ENCODE assay signal across 1 cellular context in the genomic region with DNA sequence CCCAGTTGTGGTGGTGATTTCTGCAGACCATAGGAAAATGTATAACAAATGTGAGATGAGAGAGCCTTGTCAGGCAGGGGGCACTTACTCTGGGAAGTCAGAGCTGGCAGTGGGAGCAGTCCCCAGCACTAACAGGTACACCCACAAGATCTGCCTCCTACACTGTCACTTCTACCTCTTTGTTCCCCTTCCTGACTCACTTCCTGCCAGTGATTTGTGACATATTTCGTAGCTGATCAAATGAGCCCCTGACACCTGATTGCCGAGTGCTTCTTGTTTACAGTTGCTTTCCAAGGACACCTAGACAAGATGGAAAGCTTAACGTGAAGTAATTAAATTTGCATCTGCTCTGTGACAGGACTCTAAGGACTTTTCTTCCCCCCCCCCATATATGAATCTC.
A peak's percentile ranks its signal among the peaks of the same experiment; 100 is the strongest.
TF ChIP-seq lines count a peak whose summit lies in the region.

No MANE protein-coding gene starts in this region.

TF ChIP-seq in HCT116, 20 proteins besides CTCF, POLR2A, EP300 and RAD21 (continued from another document):
- TF ChIP-seq, protein P1, sequence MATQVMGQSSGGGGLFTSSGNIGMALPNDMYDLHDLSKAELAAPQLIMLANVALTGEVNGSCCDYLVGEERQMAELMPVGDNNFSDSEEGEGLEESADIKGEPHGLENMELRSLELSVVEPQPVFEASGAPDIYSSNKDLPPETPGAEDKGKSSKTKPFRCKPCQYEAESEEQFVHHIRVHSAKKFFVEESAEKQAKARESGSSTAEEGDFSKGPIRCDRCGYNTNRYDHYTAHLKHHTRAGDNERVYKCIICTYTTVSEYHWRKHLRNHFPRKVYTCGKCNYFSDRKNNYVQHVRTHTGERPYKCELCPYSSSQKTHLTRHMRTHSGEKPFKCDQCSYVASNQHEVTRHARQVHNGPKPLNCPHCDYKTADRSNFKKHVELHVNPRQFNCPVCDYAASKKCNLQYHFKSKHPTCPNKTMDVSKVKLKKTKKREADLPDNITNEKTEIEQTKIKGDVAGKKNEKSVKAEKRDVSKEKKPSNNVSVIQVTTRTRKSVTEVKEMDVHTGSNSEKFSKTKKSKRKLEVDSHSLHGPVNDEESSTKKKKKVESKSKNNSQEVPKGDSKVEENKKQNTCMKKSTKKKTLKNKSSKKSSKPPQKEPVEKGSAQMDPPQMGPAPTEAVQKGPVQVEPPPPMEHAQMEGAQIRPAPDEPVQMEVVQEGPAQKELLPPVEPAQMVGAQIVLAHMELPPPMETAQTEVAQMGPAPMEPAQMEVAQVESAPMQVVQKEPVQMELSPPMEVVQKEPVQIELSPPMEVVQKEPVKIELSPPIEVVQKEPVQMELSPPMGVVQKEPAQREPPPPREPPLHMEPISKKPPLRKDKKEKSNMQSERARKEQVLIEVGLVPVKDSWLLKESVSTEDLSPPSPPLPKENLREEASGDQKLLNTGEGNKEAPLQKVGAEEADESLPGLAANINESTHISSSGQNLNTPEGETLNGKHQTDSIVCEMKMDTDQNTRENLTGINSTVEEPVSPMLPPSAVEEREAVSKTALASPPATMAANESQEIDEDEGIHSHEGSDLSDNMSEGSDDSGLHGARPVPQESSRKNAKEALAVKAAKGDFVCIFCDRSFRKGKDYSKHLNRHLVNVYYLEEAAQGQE (IDR thresholded peaks at IDR 0.05; ENCODE audit: low read depth) = no peak
- TF ChIP-seq, protein P2, sequence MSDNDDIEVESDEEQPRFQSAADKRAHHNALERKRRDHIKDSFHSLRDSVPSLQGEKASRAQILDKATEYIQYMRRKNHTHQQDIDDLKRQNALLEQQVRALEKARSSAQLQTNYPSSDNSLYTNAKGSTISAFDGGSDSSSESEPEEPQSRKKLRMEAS (IDR thresholded peaks at IDR 0.05) = no peak
- TF ChIP-seq CEBPB (IDR thresholded peaks at IDR 0.05; ENCODE audit: low read depth) (no peak), EZH2phosphoT487 (IDR thresholded peaks at IDR 0.05; ENCODE audit: borderline replicate concordance) (no peak), FOSL1 (IDR thresholded peaks at IDR 0.05; ENCODE audit: low read depth) (0 out of 2 replicates have a peak, but pooled peaks have one; percentile 40), SP1 (IDR thresholded peaks at IDR 0.05; ENCODE audit: low read depth) (peak; percentile 34; the same call in 1 of the 2 replicates), ZNF274 (IDR thresholded peaks at IDR 0.05; ENCODE audit: low read depth, low read length) (no peak), SRF (IDR thresholded peaks at IDR 0.05; ENCODE audit: low read depth) (no peak), EGR1 (IDR thresholded peaks at IDR 0.05; ENCODE audit: low read depth) (peak; percentile 51), TCF7L2 (IDR thresholded peaks at IDR 0.05; ENCODE audit: borderline replicate concordance, extremely low read depth, insufficient read depth, insufficient read length) (peak; percentile 65), SIN3A (IDR thresholded peaks at IDR 0.05; ENCODE audit: low read depth) (no peak)
- TF ChIP-seq, protein P3, sequence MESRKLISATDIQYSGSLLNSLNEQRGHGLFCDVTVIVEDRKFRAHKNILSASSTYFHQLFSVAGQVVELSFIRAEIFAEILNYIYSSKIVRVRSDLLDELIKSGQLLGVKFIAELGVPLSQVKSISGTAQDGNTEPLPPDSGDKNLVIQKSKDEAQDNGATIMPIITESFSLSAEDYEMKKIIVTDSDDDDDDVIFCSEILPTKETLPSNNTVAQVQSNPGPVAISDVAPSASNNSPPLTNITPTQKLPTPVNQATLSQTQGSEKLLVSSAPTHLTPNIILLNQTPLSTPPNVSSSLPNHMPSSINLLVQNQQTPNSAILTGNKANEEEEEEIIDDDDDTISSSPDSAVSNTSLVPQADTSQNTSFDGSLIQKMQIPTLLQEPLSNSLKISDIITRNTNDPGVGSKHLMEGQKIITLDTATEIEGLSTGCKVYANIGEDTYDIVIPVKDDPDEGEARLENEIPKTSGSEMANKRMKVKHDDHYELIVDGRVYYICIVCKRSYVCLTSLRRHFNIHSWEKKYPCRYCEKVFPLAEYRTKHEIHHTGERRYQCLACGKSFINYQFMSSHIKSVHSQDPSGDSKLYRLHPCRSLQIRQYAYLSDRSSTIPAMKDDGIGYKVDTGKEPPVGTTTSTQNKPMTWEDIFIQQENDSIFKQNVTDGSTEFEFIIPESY (IDR thresholded peaks at IDR 0.05; ENCODE audit: extremely low read depth, insufficient replicate concordance, low read length) = no peak
